In genomic region chr12:79934309-79935020, GRCh38 we compare ENCODE assay signal across 7 cellular contexts. TPM values are rescaled to one million over a fixed set of nuclear protein-coding genes. Genes with fewer than 3 reads are reported as not detected.
DNase-seq lines count a peak whose midpoint lies in the region; ATAC-seq and TF ChIP-seq lines count a peak whose summit lies in the region.

No MANE protein-coding gene starts in this region.

- H3K4me3 ChIP-seq in GM12875 (ENCODE audit: low read depth, low read length) (peak overlapping the region; percentile 100), HCT116 (replicated peaks in 1 of 2; ENCODE audit: low read depth in 1 of 2, low read length in 2 of 2) (peak overlapping the region; percentile 77 to 91), NB4 (ENCODE audit: low read depth, low read length) (peak overlapping the region; percentile 81), epithelial cell of proximal tubule (ENCODE audit: low read depth, low read length) (peak overlapping the region; percentile 88), muscle layer of duodenum (ENCODE audit: low read depth in 1 of 2, low read length in 2 of 2) (peak overlapping the region; percentile 97 to 99)

- POLR2A ChIA-PET in HCT116 (lab: Charles Lee) = interaction anchor here (1.5 kb wide), 1 partner anchor 11 kb away, joined by 5 read pairs; no protein-coding TSS in a partner anchor
- POLR2A ChIA-PET in activated CD4-positive, alpha-beta memory T cell treated with anti-CD3 and anti-CD28 coated beads for 36 hours (lab: Charles Lee) = interaction anchor here (1.0 to 1.1 kb wide), 3 partner anchors 9 to 87 kb away, joined by 3 read pairs; no protein-coding TSS in a partner anchor

- H3K27ac Mint-ChIP-seq in activated CD4-positive, alpha-beta memory T cell treated with anti-CD3 and anti-CD28 coated beads for 36 hours = peak overlapping the region; percentile 99

- H3K36me3 Mint-ChIP-seq in activated CD4-positive, alpha-beta memory T cell treated with anti-CD3 and anti-CD28 coated beads for 36 hours = peaks cover 9% of the 10 kb centered on the region

- TF ChIP-seq RAD21 in HCT116 (IDR thresholded peaks at IDR 0.05; ENCODE audit: low read depth) = no peak

- H3K27ac ChIP-seq in HCT116 (ENCODE audit: low read depth, low read length) (peak overlapping the region; percentile 75), muscle layer of duodenum (ENCODE audit: low read length) (peak overlapping the region; percentile 100)

- no peaks in the 10 kb centered on the region for H3K36me3 ChIP-seq in HCT116 (ENCODE audit: control insufficient read depth in 1 of 2, insufficient read depth in 2 of 2, low read length in 2 of 2)
- H3K36me3 ChIP-seq in muscle layer of duodenum (ENCODE audit: control insufficient read depth in 1 of 2, insufficient read depth in 2 of 2, low read length in 2 of 2) = peaks cover 0 to 10% of the 10 kb centered on the region in 2 donors

- ATAC-seq in HCT116 = peak; percentile 23

- H3K27me3 Mint-ChIP-seq in activated CD4-positive, alpha-beta memory T cell treated with anti-CD3 and anti-CD28 coated beads for 36 hours = no peaks in the 10 kb centered on the region

- TF ChIP-seq POLR2A in HCT116 (IDR thresholded peaks at IDR 0.05; ENCODE audit: borderline replicate concordance, extremely low read depth, insufficient read depth, insufficient read length) (no peak), NB4 (IDR thresholded peaks at IDR 0.05; ENCODE audit: extremely low read depth, insufficient read length) (no peak)

- no peaks in the 10 kb centered on the region for H3K9me2 ChIP-seq in HCT116 (ENCODE audit: insufficient read depth)

- peak overlapping the region; percentile 89 for H3K4me2 ChIP-seq in HCT116 (ENCODE audit: low read length)

- H3K27me3 ChIP-seq in HCT116 (ENCODE audit: insufficient read depth, low read length) = no peaks in the 10 kb centered on the region
- no peaks in the 10 kb centered on the region for H3K27me3 ChIP-seq in muscle layer of duodenum (ENCODE audit: low read depth, low read length)

- DNase-seq in HCT116 (ENCODE audit: low read depth, low spot score) = no peak
- peak; percentile 83 for DNase-seq in NB4 (ENCODE audit: low read depth)
- DNase-seq in activated CD4-positive, alpha-beta memory T cell treated with anti-CD3 and anti-CD28 coated beads for 36 hours = peak; percentile 72
- no peak for DNase-seq in epithelial cell of proximal tubule (ENCODE audit: low read depth)
- peak; percentile 53 for DNase-seq in stimulated activated naive CD4-positive, alpha-beta T cell treated with Interleukin-2 at 50 U/mL for 16 hours (lab: John Stamatoyannopoulos, UW)

- no peaks in the 10 kb centered on the region for H4K20me1 ChIP-seq in HCT116 (ENCODE audit: insufficient read depth)

- CTCF ChIA-PET in HCT116 (lab: Charles Lee) = interaction anchor here (1.9 kb wide), 1 partner anchor 253 kb away, joined by 4 read pairs; no protein-coding TSS in a partner anchor
- CTCF ChIA-PET in activated CD4-positive, alpha-beta memory T cell treated with anti-CD3 and anti-CD28 coated beads for 36 hours (lab: Charles Lee) = interaction anchor here (0.6 to 1.8 kb wide), 2 partner anchors 48 to 98 kb away, joined by 3 to 11 read pairs; no protein-coding TSS in a partner anchor

- TF ChIP-seq CTCF in GM12875 (IDR thresholded peaks at IDR 0.05; ENCODE audit: borderline replicate concordance, insufficient read depth, low read depth, low read length) = no peak
- TF ChIP-seq CTCF in HCT116 (IDR thresholded peaks at IDR 0.05 in 2 of 3, conservative IDR thresholded peaks at IDR 0.05 in 1 of 3; ENCODE audit: borderline replicate concordance in 1 of 3, insufficient read depth in 1 of 3, low read depth in 2 of 3, low read length in 2 of 3) = no peak
- TF ChIP-seq CTCF in NB4 (IDR thresholded peaks at IDR 0.05; ENCODE audit: low read depth, low read length) = no peak
- no peak for TF ChIP-seq CTCF in epithelial cell of proximal tubule (conservative IDR thresholded peaks at IDR 0.05; ENCODE audit: low read depth, low read length)

- H3K4me1 Mint-ChIP-seq in activated CD4-positive, alpha-beta memory T cell treated with anti-CD3 and anti-CD28 coated beads for 36 hours (ENCODE audit: low read depth) = peaks cover 38% of the 10 kb centered on the region

- H2AFZ ChIP-seq in HCT116 (ENCODE audit: low read depth, low read length, poor library complexity, severe bottlenecking) = no peak overlapping the region

- H3K9me3 Mint-ChIP-seq in activated CD4-positive, alpha-beta memory T cell treated with anti-CD3 and anti-CD28 coated beads for 36 hours = no peaks in the 10 kb centered on the region

- H3K79me2 ChIP-seq in HCT116 (ENCODE audit: insufficient read depth, low read length) = peaks cover 53% of the 10 kb centered on the region

- H3K4me1 ChIP-seq in HCT116 (ENCODE audit: control insufficient read depth in 1 of 2, insufficient read depth in 2 of 2, low read length in 2 of 2) = peaks cover 3 to 15% of the 10 kb centered on the region in 2 experiments; a peak in 3 of 4 replicates
- peaks cover 4 to 7% of the 10 kb centered on the region in 2 donors for H3K4me1 ChIP-seq in muscle layer of duodenum (ENCODE audit: control insufficient read depth in 1 of 2, insufficient read depth in 2 of 2, low read length in 2 of 2)

- intact Hi-C loops in HCT116 (cut with micrococcal nuclease) = no loop called here
- intact Hi-C loops in activated CD4-positive, alpha-beta memory T cell treated with anti-CD3 and anti-CD28 coated beads for 36 hours (cut with micrococcal nuclease) = loop anchor here (1.0 to 2.0 kb wide), 3 partner anchors 47 to 252 kb away; no protein-coding TSS in a partner anchor

- RAD21 ChIA-PET in HCT116 (lab: Charles Lee; ENCODE audit: low non-redundant PET in 1 of 2, low total read pairs in 2 of 2, uncharacterized antibody in 2 of 2, unreplicated experiment in 2 of 2) = no interaction called here

- no TSS peak for BruUV-seq in HCT116 (replicated peaks; lab: Mats Ljungman, UMichigan)

- peak overlapping the region; percentile 85 for H3K4me3 Mint-ChIP-seq in activated CD4-positive, alpha-beta memory T cell treated with anti-CD3 and anti-CD28 coated beads for 36 hours

- H3K9ac ChIP-seq in HCT116 (ENCODE audit: low read length) = peak overlapping the region; percentile 91

- no peaks in the 10 kb centered on the region for H3K9me3 ChIP-seq in HCT116 (ENCODE audit: control insufficient read depth in 1 of 2, insufficient read depth in 1 of 2, low read depth in 1 of 2, low read length in 2 of 2)
- H3K9me3 ChIP-seq in muscle layer of duodenum (ENCODE audit: control insufficient read depth in 1 of 2, low read length in 2 of 2) = no peaks in the 10 kb centered on the region

TF ChIP-seq in HCT116, 20 proteins besides CTCF, POLR2A, EP300 and RAD21 (continues in another document):
- TF ChIP-seq POLR2AphosphoS5 (IDR thresholded peaks at IDR 0.05; ENCODE audit: low read depth, low read length) (no peak), EGR1 (IDR thresholded peaks at IDR 0.05; ENCODE audit: low read depth) (peak; percentile 71; the same call in 1 of the 2 replicates), JUND (IDR thresholded peaks at IDR 0.05) (no peak), SP1 (IDR thresholded peaks at IDR 0.05; ENCODE audit: low read depth) (no peak), ATF3 (IDR thresholded peaks at IDR 0.05) (no peak), YY1 (IDR thresholded peaks at IDR 0.05; ENCODE audit: extremely low read depth, insufficient replicate concordance, low read depth, low read length) (peak; percentile 77), ELF1 (IDR thresholded peaks at IDR 0.05; ENCODE audit: borderline replicate concordance, low read depth) (no peak), REST (IDR thresholded peaks at IDR 0.05; ENCODE audit: low read depth) (no peak), FOSL1 (IDR thresholded peaks at IDR 0.05; ENCODE audit: low read depth) (no peak), CEBPB (IDR thresholded peaks at IDR 0.05; ENCODE audit: low read depth) (no peak)

RNA-seq across cellular contexts. Expression of gene PPP1R12A, which starts 0.4 kb away (rescaled TPM):
- total RNA-seq in HCT116 (2021; ENCODE audit: unreplicated experiment) (52.0 TPM), epithelial cell of proximal tubule (35.5 and 66.0 TPM in 2 replicates)
- 30.4 and 32.1 TPM in 2 replicates for polyA plus RNA-seq in HCT116 (2012)
- total RNA-seq in activated CD4-positive, alpha-beta memory T cell treated with anti-CD3 and anti-CD28 coated beads for 36 hours = 10 to 100 TPM; 74.5 to 75.7 TPM

Comparison
In these comparisons a context has a peak if more than half of its experiments do, and no peak if none do; other contexts are left out.
1. DNase-seq: peak in NB4 (single experiment), activated CD4-positive, alpha-beta memory T cell treated with anti-CD3 and anti-CD28 coated beads for 36 hours (single experiment) and stimulated activated naive CD4-positive, alpha-beta T cell treated with Interleukin-2 at 50 U/mL for 16 hours (single experiment); none in HCT116 (single experiment) and epithelial cell of proximal tubule (single experiment).
2. Peak in every context shown above with its lines, with median percentiles within 50 percentile points of each other: H3K4me3 ChIP-seq.